15 cellular contexts compared by ENCODE assay signal in genomic region chr11:44037658-44037998, GRCh38. TPM values are rescaled to one million over a fixed set of nuclear protein-coding genes. Genes with fewer than 3 reads are reported as not detected.
DNase-seq lines count a peak whose midpoint lies in the region; ATAC-seq and TF ChIP-seq lines count a peak whose summit lies in the region.
"Had no signal": no experiment of that assay in that cellular context is flagged by ENCODE, and none has a peak within 500 bp of the region (broad histone marks: within the 10 kb centered on the region; RNA-seq: fewer than 3 reads in every experiment).

No MANE protein-coding gene starts in this region.

- intact Hi-C loops in HCT116 (cut with micrococcal nuclease) (loop anchor here (1.0 kb wide), 3 partner anchors 93 to 533 kb away; no protein-coding TSS in a partner anchor), PC-3 (cut with micrococcal nuclease) (loop anchor here (1.0 to 2.0 kb wide), 4 partner anchors 49 to 147 kb away; no protein-coding TSS in a partner anchor)

- H3K9ac ChIP-seq in HCT116 (ENCODE audit: low read length) (no peak overlapping the region), PC-3 (ENCODE audit: low read length) (no peak overlapping the region)

- H3K36me3 ChIP-seq in HCT116 (ENCODE audit: control insufficient read depth in 1 of 2, insufficient read depth in 2 of 2, low read length in 2 of 2) (no peaks in the 10 kb centered on the region), PC-3 (ENCODE audit: low read depth, low read length) (no peaks in the 10 kb centered on the region), thoracic aorta (no peaks in the 10 kb centered on the region)

- peak; percentile 60 for ATAC-seq in HCT116
- peak; percentile 20 for ATAC-seq in PC-3
- no peak for ATAC-seq in thoracic aorta (ENCODE audit: insufficient number of reproducible peaks, low FRiP score, low read depth)
- ATAC-seq in GM19023 (IDR thresholded peaks at IDR 0.05; ENCODE audit: unreplicated experiment), result no peak
- no peak for ATAC-seq in GM18907 (IDR thresholded peaks at IDR 0.05; ENCODE audit: unreplicated experiment)
- ATAC-seq: CD8-positive, alpha-beta T cell had no signal

- H3K9me2 ChIP-seq in HCT116 (ENCODE audit: insufficient read depth) (no peaks in the 10 kb centered on the region), PC-3 (replicated peaks; ENCODE audit: low read length) (no peaks in the 10 kb centered on the region)

- H3K4me1 Mint-ChIP-seq in chondrocyte (ENCODE audit: low read depth), result peaks cover 6% of the 10 kb centered on the region
- H3K4me1 Mint-ChIP-seq: T-cell had no signal

- no peak for TF ChIP-seq POLR2A in HCT116 (IDR thresholded peaks at IDR 0.05; ENCODE audit: borderline replicate concordance, extremely low read depth, insufficient read depth, insufficient read length)

- CTCF ChIA-PET in HCT116 (lab: Charles Lee), result interaction anchor here (0.7 to 1.8 kb wide), 4 partner anchors 10 to 148 kb away, joined by 3 to 10 read pairs (median 6); no protein-coding TSS in a partner anchor
- CTCF ChIA-PET in PC-3 (lab: Charles Lee), result interaction anchor here (0.6 kb wide), 1 partner anchor 148 kb away, joined by 3 read pairs; no protein-coding TSS in a partner anchor

- TF ChIP-seq CTCF in HCT116 (IDR thresholded peaks at IDR 0.05 in 2 of 3, conservative IDR thresholded peaks at IDR 0.05 in 1 of 3; ENCODE audit: borderline replicate concordance in 1 of 3, insufficient read depth in 1 of 3, low read depth in 2 of 3, low read length in 2 of 3), result no peak; a peak in 1 of 6 replicates
- TF ChIP-seq CTCF in PC-3 (conservative IDR thresholded peaks at IDR 0.05; ENCODE audit: low read depth, low read length), result peak; percentile 21; the same call in 1 of the 2 replicates
- TF ChIP-seq CTCF in chondrocyte (IDR thresholded peaks at IDR 0.05), result peak; percentile 8
- TF ChIP-seq CTCF in thoracic aorta (IDR thresholded peaks at IDR 0.05), result peak; percentile 13

- H2AFZ ChIP-seq in HCT116 (ENCODE audit: low read depth, low read length, poor library complexity, severe bottlenecking) (peak overlapping the region; percentile 74), PC-3 (ENCODE audit: low read length) (no peak overlapping the region)
- H2AFZ ChIP-seq: PC-9 had no signal

- POLR2A ChIA-PET in HCT116 (lab: Charles Lee), result no interaction called here
- POLR2A ChIA-PET in PC-3 (lab: Charles Lee; ENCODE audit: unreplicated experiment), result no interaction called here

- DNase-seq in HCT116 (ENCODE audit: low read depth, low spot score) (no peak), PC-3 (no peak), chondrocyte (ENCODE audit: low spot score) (no peak), thoracic aorta (ENCODE audit: low spot score) (no peak), DMS114 treated with DMSO at 0.1 percent for 48 hours (lab: John Stamatoyannopoulos, UW; ENCODE audit: unreplicated experiment) (no peak)

- H3F3A ChIP-seq in PC-3 (ENCODE audit: low read length, unreplicated experiment), result no peaks in the 10 kb centered on the region

- TF ChIP-seq RAD21 in HCT116 (IDR thresholded peaks at IDR 0.05; ENCODE audit: low read depth), result no peak

- H3K9me3 Mint-ChIP-seq in chondrocyte (ENCODE audit: low read depth), result peaks cover 8% of the 10 kb centered on the region

- no peak overlapping the region for H3K27ac ChIP-seq in HCT116 (ENCODE audit: low read depth, low read length)
- H3K27ac ChIP-seq in PC-3 (ENCODE audit: low read length), result no peak overlapping the region
- no peak overlapping the region for H3K27ac ChIP-seq in thoracic aorta
- H3K27ac ChIP-seq: PC-9 had no signal

- H3K36me3 Mint-ChIP-seq in chondrocyte (ENCODE audit: low read depth), result peaks cover 3% of the 10 kb centered on the region
- H3K36me3 Mint-ChIP-seq: CD8-positive, alpha-beta T cell had no signal

- H3K27me3 ChIP-seq in HCT116 (ENCODE audit: insufficient read depth, low read length), result no peaks in the 10 kb centered on the region
- no peaks in the 10 kb centered on the region for H3K27me3 ChIP-seq in PC-3 (ENCODE audit: low read length)
- H3K27me3 ChIP-seq in thoracic aorta (replicated peaks; ENCODE audit: insufficient read depth), result no peaks in the 10 kb centered on the region

- H3K4me3 ChIP-seq in HCT116 (replicated peaks in 1 of 2; ENCODE audit: low read depth in 1 of 2, low read length in 2 of 2), result no peak overlapping the region
- no peak overlapping the region for H3K4me3 ChIP-seq in PC-3 (ENCODE audit: low read length)
- no peak overlapping the region for H3K4me3 ChIP-seq in thoracic aorta
- H3K4me3 ChIP-seq: PC-9 had no signal

- H4K20me1 ChIP-seq in HCT116 (ENCODE audit: insufficient read depth), result no peaks in the 10 kb centered on the region
- H4K20me1 ChIP-seq in PC-3 (ENCODE audit: low read length), result no peaks in the 10 kb centered on the region

- H3K4me2 ChIP-seq in HCT116 (ENCODE audit: low read length) (no peak overlapping the region), PC-3 (ENCODE audit: low read length) (no peak overlapping the region)
- H3K4me2 ChIP-seq: PC-9 had no signal

- peaks cover 12% of the 10 kb centered on the region for H3K27me3 Mint-ChIP-seq in chondrocyte (ENCODE audit: low read depth)

- H3K79me2 ChIP-seq in HCT116 (ENCODE audit: insufficient read depth, low read length), result no peaks in the 10 kb centered on the region
- no peaks in the 10 kb centered on the region for H3K79me2 ChIP-seq in PC-3 (ENCODE audit: low read length)

- H3K4me1 ChIP-seq in HCT116 (ENCODE audit: control insufficient read depth in 1 of 2, insufficient read depth in 2 of 2, low read length in 2 of 2) (peaks cover 0 to 3% of the 10 kb centered on the region in 2 experiments; a peak in 1 of 4 replicates), PC-3 (ENCODE audit: insufficient read depth, low read length) (no peaks in the 10 kb centered on the region), thoracic aorta (ENCODE audit: control insufficient read depth in 1 of 2, low read depth in 2 of 2) (peaks cover 5 to 24% of the 10 kb centered on the region in 2 donors)

- H3K9me3 ChIP-seq in HCT116 (ENCODE audit: control insufficient read depth in 1 of 2, insufficient read depth in 1 of 2, low read depth in 1 of 2, low read length in 2 of 2) (no peaks in the 10 kb centered on the region), PC-3 (ENCODE audit: low read length) (no peaks in the 10 kb centered on the region), thoracic aorta (no peaks in the 10 kb centered on the region)

- H3K4me3 Mint-ChIP-seq in chondrocyte (ENCODE audit: unreplicated experiment), result no peak overlapping the region
- H3K4me3 Mint-ChIP-seq: CD8-positive, alpha-beta T cell; T-cell had no signal

- no TSS peak for BruUV-seq in HCT116 (replicated peaks; lab: Mats Ljungman, UMichigan)
- no TSS peak for BruUV-seq in PC-3 (replicated peaks; lab: Mats Ljungman, UMichigan)

- RAD21 ChIA-PET in HCT116 (lab: Charles Lee; ENCODE audit: low non-redundant PET in 1 of 2, low total read pairs in 2 of 2, uncharacterized antibody in 2 of 2, unreplicated experiment in 2 of 2), result interaction anchor here (0.6 to 1.0 kb wide), 2 partner anchors 91 to 117 kb away, joined by 3 read pairs; no protein-coding TSS in a partner anchor

- no peak overlapping the region for H3K27ac Mint-ChIP-seq in chondrocyte (ENCODE audit: unreplicated experiment)
- H3K27ac Mint-ChIP-seq: CD8-positive, alpha-beta T cell; T-cell had no signal

TF ChIP-seq in HCT116, 20 proteins besides CTCF, POLR2A, EP300 and RAD21:
- TF ChIP-seq SIN3A (IDR thresholded peaks at IDR 0.05; ENCODE audit: low read depth) (no peak), TCF7L2 (IDR thresholded peaks at IDR 0.05; ENCODE audit: borderline replicate concordance, extremely low read depth, insufficient read depth, insufficient read length) (no peak), SP1 (IDR thresholded peaks at IDR 0.05; ENCODE audit: low read depth) (no peak), ZFX (IDR thresholded peaks at IDR 0.05) (no peak), MAX (IDR thresholded peaks at IDR 0.05) (no peak), YY1 (IDR thresholded peaks at IDR 0.05; ENCODE audit: extremely low read depth, insufficient replicate concordance, low read depth, low read length) (no peak)
TF ChIP-seq in HCT116: peak in this region for 0.

RNA-seq across cellular contexts. Expression of gene ACCSL, which starts 10.2 kb away (rescaled TPM):
- not detected for total RNA-seq in HCT116 (2021; ENCODE audit: unreplicated experiment)
- polyA plus RNA-seq in HCT116 (2012), result 0.05 and 0.14 TPM in 2 replicates
- not detected in 2 replicates for total RNA-seq in PC-3 (2014; rRNA removed)
- total RNA-seq in chondrocyte, result not detected in 3 replicates
- not detected for total RNA-seq in thoracic aorta
- total RNA-seq: CD8-positive, alpha-beta T cell; H1; IMR-90; LHCN-M2; NCI-H460; PC-9; T-cell had no signal
- polyA plus RNA-seq: BJ, H1, IMR-90 had no signal

RNA-seq across cellular contexts. Expression of gene ACCS, which starts 28.4 kb away (rescaled TPM):
- 13.2 TPM for total RNA-seq in HCT116 (2021; ENCODE audit: unreplicated experiment)
- polyA plus RNA-seq in HCT116 (2012), result 5.7 and 7.8 TPM in 2 replicates
- 3.8 and 7.5 TPM in 2 replicates for total RNA-seq in PC-3 (2014; rRNA removed)
- total RNA-seq in chondrocyte, result 5.8 to 14.7 TPM (median 11.1 TPM) in 3 replicates
- total RNA-seq in thoracic aorta, result 10 to 100 TPM; 32.3 to 32.6 TPM

RNA-seq across cellular contexts. Expression of gene EXT2, which starts 57.9 kb away (rescaled TPM):
- total RNA-seq in HCT116 (2021; ENCODE audit: unreplicated experiment) (42.8 TPM), PC-3 (2014; rRNA removed) (74.2 and 77.0 TPM in 2 replicates), chondrocyte (106 to 116 TPM (median 108 TPM) in 3 replicates), thoracic aorta (100 to 1,000 TPM in 1 of 2 donors, 10 to 100 TPM in 1; 64.4 to 102 TPM)
- polyA plus RNA-seq in HCT116 (2012), result 29.5 and 33.8 TPM in 2 replicates

Comparison
In these comparisons a context has a peak if more than half of its experiments do, and no peak if none do; other contexts are left out.
1. ATAC-seq: peak in HCT116 (single experiment) and PC-3 (single experiment); none in thoracic aorta (single experiment), GM19023 (single experiment) and GM18907 (single experiment).
2. CTCF ChIP-seq: peak in PC-3 (single experiment), chondrocyte (single experiment) and thoracic aorta (single experiment); none in HCT116 (0 of 3).